9 cellular contexts compared by ENCODE assay signal in genomic region chr22:36349726-36350125, GRCh38. TPM values are rescaled to one million over a fixed set of nuclear protein-coding genes. Genes with fewer than 3 reads are reported as not detected.
DNase-seq lines count a peak whose midpoint lies in the region; TF ChIP-seq lines count a peak whose summit lies in the region.
"Had no signal": no experiment of that assay in that cellular context is flagged by ENCODE, and none has a peak within 500 bp of the region (broad histone marks: within the 10 kb centered on the region; RNA-seq: fewer than 3 reads in every experiment).

No MANE protein-coding gene starts in this region.

- no peak overlapping the region for H2BK12ac ChIP-seq in H9 (ENCODE audit: insufficient read length, low read depth, low read length)

- no peak overlapping the region for H2BK15ac ChIP-seq in H9 (ENCODE audit: low read depth, low read length)

- no peaks in the 10 kb centered on the region for H3K27me3 Mint-ChIP-seq in H9 (ENCODE audit: low read depth)
- H3K27me3 Mint-ChIP-seq in activated CD4-positive, alpha-beta memory T cell treated with anti-CD3 and anti-CD28 coated beads, Interleukin-2, amount 10 ng/mL, durations not matched to agents 7 days and 5 days = no peaks in the 10 kb centered on the region

- H4K20me1 ChIP-seq in H9 (ENCODE audit: control insufficient read depth, insufficient read depth, insufficient read length) (no peaks in the 10 kb centered on the region), smooth muscle cell (ENCODE audit: low read depth) (peaks cover 98% of the 10 kb centered on the region)

- TF ChIP-seq POLR2A in esophagus squamous epithelium (IDR thresholded peaks at IDR 0.05) = no peak

- TF ChIP-seq CTCF in H9 (conservative IDR thresholded peaks at IDR 0.05) = no peak
- TF ChIP-seq CTCF in esophagus squamous epithelium (IDR thresholded peaks at IDR 0.05) = no peak
- TF ChIP-seq CTCF in smooth muscle cell (IDR thresholded peaks at IDR 0.05; ENCODE audit: borderline replicate concordance, insufficient read depth, poor library complexity, severe bottlenecking) = no peak

- CTCF ChIA-PET in activated CD4-positive, alpha-beta memory T cell treated with anti-CD3 and anti-CD28 coated beads, Interleukin-2, amount 10 ng/mL, durations not matched to agents 7 days and 5 days (lab: Charles Lee) = interaction anchor here (1.3 kb wide), 1 partner anchor 121 kb away, joined by 3 read pairs; no protein-coding TSS in a partner anchor

- H3K9ac ChIP-seq in H9 (ENCODE audit: extremely low read depth, insufficient read length, low read length) = no peak overlapping the region
- H3K9ac ChIP-seq in smooth muscle cell (ENCODE audit: low read depth) = no peak overlapping the region

- H2AFZ ChIP-seq in H9 (ENCODE audit: low read length) (no peak overlapping the region), smooth muscle cell (ENCODE audit: low read depth) (no peak overlapping the region)

- H3K4me1 ChIP-seq in H9 (ENCODE audit: insufficient read depth, low read length) (no peaks in the 10 kb centered on the region; the same call in 1 of the 2 replicates), esophagus squamous epithelium (peaks cover 45 to 98% (median 79%) of the 10 kb centered on the region in 3 donors), smooth muscle cell (ENCODE audit: low read depth) (peaks cover 25% of the 10 kb centered on the region)

- no peak overlapping the region for H3K14ac ChIP-seq in H9 (ENCODE audit: insufficient read depth, low read length)

- no peak overlapping the region for H3K23ac ChIP-seq in H9 (ENCODE audit: insufficient read length, low read depth, low read length)

- no CpG with 5 or more reads among the region's 2 CpGs for WGBS in H9 (ENCODE audit: extremely low coverage, insufficient read length, low lambda C conversion rate)
- WGBS in esophagus squamous epithelium, 2 donors = 53 to 79% methylated on average over 2 of the region's 2 CpGs
- 92% methylated on average over 2 of the region's 2 CpGs for WGBS in smooth muscle cell (ENCODE audit: low lambda C conversion rate)

- no peaks in the 10 kb centered on the region for H3K27me3 ChIP-seq in H9 (ENCODE audit: insufficient read depth, low read length)
- no peaks in the 10 kb centered on the region for H3K27me3 ChIP-seq in esophagus squamous epithelium
- H3K27me3 ChIP-seq in smooth muscle cell (ENCODE audit: low read depth) = no peaks in the 10 kb centered on the region

- intact Hi-C loops in esophagus squamous epithelium (cut with DNase I) = no loop called here

- H4K91ac ChIP-seq in H9 (ENCODE audit: insufficient read length, low read depth, low read length) = no peak overlapping the region

- peaks cover 0 to 36% (median 0%) of the 10 kb centered on the region in 3 donors for H3K36me3 ChIP-seq in esophagus squamous epithelium
- no peaks in the 10 kb centered on the region for H3K36me3 ChIP-seq in smooth muscle cell (ENCODE audit: low read depth)

- H2BK120ac ChIP-seq in H9 (ENCODE audit: low read depth, low read length, poor library complexity, severe bottlenecking) = no peak overlapping the region

- H3K4ac ChIP-seq in H9 (ENCODE audit: low read depth, low read length) = no peak overlapping the region

- H3K4me3 ChIP-seq in esophagus squamous epithelium = no peak overlapping the region
- no peak overlapping the region for H3K4me3 ChIP-seq in smooth muscle cell

- H4K5ac ChIP-seq in H9 (ENCODE audit: insufficient read length, low read depth, low read length) = no peak overlapping the region

- no peak overlapping the region for H2BK20ac ChIP-seq in H9 (ENCODE audit: low read depth, low read length, poor library complexity, severe bottlenecking)

- H3K4me2 ChIP-seq in H9 (ENCODE audit: insufficient read depth, insufficient read length, low read length) = no peak overlapping the region
- no peak overlapping the region for H3K4me2 ChIP-seq in smooth muscle cell

- no peaks in the 10 kb centered on the region for H3K79me1 ChIP-seq in H9 (ENCODE audit: insufficient read depth, low read depth, low read length, poor library complexity, severe bottlenecking)

- POLR2A ChIA-PET in activated CD4-positive, alpha-beta memory T cell treated with anti-CD3 and anti-CD28 coated beads, Interleukin-2, amount 10 ng/mL, durations not matched to agents 7 days and 5 days (lab: Charles Lee) = interaction anchor here (1.2 to 1.8 kb wide), 3 partner anchors 10 to 30 kb away, joined by 6 to 9 read pairs (median 7); no protein-coding TSS in a partner anchor

- no peak overlapping the region for H2AK5ac ChIP-seq in H9 (ENCODE audit: insufficient read length, low read length)

- no peak overlapping the region for H2BK5ac ChIP-seq in H9 (ENCODE audit: insufficient read length, low read length)

- peaks cover 9 to 32% (median 19%) of the 10 kb centered on the region in 3 experiments for H3K36me3 Mint-ChIP-seq in H9 (ENCODE audit: insufficient read depth in 1 of 3, low read depth in 3 of 3)
- H3K36me3 Mint-ChIP-seq in activated CD4-positive, alpha-beta memory T cell treated with anti-CD3 and anti-CD28 coated beads, Interleukin-2, amount 10 ng/mL, durations not matched to agents 7 days and 5 days (ENCODE audit: low read depth) = peaks cover 43% of the 10 kb centered on the region

- H3K9me3 ChIP-seq in H9 (ENCODE audit: control insufficient read depth, low read depth, low read length) (no peaks in the 10 kb centered on the region), esophagus squamous epithelium (no peaks in the 10 kb centered on the region), smooth muscle cell (replicated peaks; ENCODE audit: low read depth) (no peaks in the 10 kb centered on the region)

- H3K9me3 Mint-ChIP-seq in H9 = no peaks in the 10 kb centered on the region; a peak in 1 of 5 replicates
- H3K9me3 Mint-ChIP-seq in activated CD4-positive, alpha-beta memory T cell treated with anti-CD3 and anti-CD28 coated beads, Interleukin-2, amount 10 ng/mL, durations not matched to agents 7 days and 5 days = no peaks in the 10 kb centered on the region

- no peak overlapping the region for H3K4me3 Mint-ChIP-seq in H9
- H3K4me3 Mint-ChIP-seq in activated CD4-positive, alpha-beta memory T cell treated with anti-CD3 and anti-CD28 coated beads, Interleukin-2, amount 10 ng/mL, durations not matched to agents 7 days and 5 days = no peak overlapping the region

- H3K27ac Mint-ChIP-seq in H9 = peak overlapping the region in 2 of 3 experiments; percentile 35 to 69; a peak in 3 of 7 replicates
- H3K27ac Mint-ChIP-seq in activated CD4-positive, alpha-beta memory T cell treated with anti-CD3 and anti-CD28 coated beads, Interleukin-2, amount 10 ng/mL, durations not matched to agents 7 days and 5 days = peak overlapping the region; percentile 34

- peaks cover 18% of the 10 kb centered on the region; the same call in 1 of the 2 replicates for H3K79me2 ChIP-seq in H9 (ENCODE audit: insufficient read depth, low read length)
- peaks cover 99% of the 10 kb centered on the region for H3K79me2 ChIP-seq in smooth muscle cell (ENCODE audit: low read depth)

- DNase-seq in H9 = no peak
- DNase-seq in activated CD4-positive, alpha-beta memory T cell treated with anti-CD3 and anti-CD28 coated beads, Interleukin-2, amount 10 ng/mL, durations not matched to agents 7 days and 5 days = no peak
- no peak for DNase-seq in esophagus squamous epithelium (lab: John Stamatoyannopoulos, UW)
- DNase-seq in smooth muscle cell (lab: John Stamatoyannopoulos, UW; ENCODE audit: unreplicated experiment) = no peak
- DNase-seq in SKM-1 (lab: John Stamatoyannopoulos, UW; ENCODE audit: unreplicated experiment) = no peak
- no peak for DNase-seq in NCI-H2107 treated with DMSO at 0.1 percent for 48 hours (lab: John Stamatoyannopoulos, UW; ENCODE audit: unreplicated experiment)
- DNase-seq in NK-92 treated with Interleukin-12 subunit alpha and Interleukin-12 subunit beta, amount 100 ng/mL, for 24 hours (lab: John Stamatoyannopoulos, UW) = no peak
- DNase-seq: amygdala, H7 had no signal

- peaks cover 63% of the 10 kb centered on the region for H3F3A ChIP-seq in smooth muscle cell (ENCODE audit: low read depth)

- H3K18ac ChIP-seq in H9 (ENCODE audit: insufficient read length, low read depth, low read length) = no peak overlapping the region

- H3K56ac ChIP-seq in H9 (ENCODE audit: insufficient read length, low read depth, low read length) = no peak overlapping the region

- H3K23me2 ChIP-seq in H9 (ENCODE audit: insufficient read length, low read depth, low read length, poor library complexity, severe bottlenecking) = no peaks in the 10 kb centered on the region

- H3K27ac ChIP-seq in H9 (ENCODE audit: insufficient read length, low read depth, low read length) (no peak overlapping the region), esophagus squamous epithelium (peak overlapping the region; percentile 29 to 100 (median 94)), smooth muscle cell (ENCODE audit: low read depth) (peak overlapping the region; percentile 82)

- no peak overlapping the region for H3T11ph ChIP-seq in H9 (ENCODE audit: low read length)

- no peak overlapping the region for H4K8ac ChIP-seq in H9 (replicated peaks; ENCODE audit: insufficient read length, low read depth, low read length)

- peaks cover 35 to 36% of the 10 kb centered on the region in 2 experiments for H3K4me1 Mint-ChIP-seq in H9
- H3K4me1 Mint-ChIP-seq in activated CD4-positive, alpha-beta memory T cell treated with anti-CD3 and anti-CD28 coated beads, Interleukin-2, amount 10 ng/mL, durations not matched to agents 7 days and 5 days = peaks cover 85% of the 10 kb centered on the region

RNA-seq across cellular contexts. Expression of gene MYH9, which starts 38.0 kb away (rescaled TPM):
- total RNA-seq in H9 (2021) (243 and 266 TPM in 2 replicates), esophagus squamous epithelium (100 to 1,000 TPM; 216 to 339 (median 246) TPM), smooth muscle cell (350 and 378 TPM in 2 replicates)
- total RNA-seq in activated CD4-positive, alpha-beta memory T cell treated with anti-CD3 and anti-CD28 coated beads, Interleukin-2, amount 10 ng/mL, durations not matched to agents 7 days and 5 days = 100 to 1,000 TPM; 840 to 865 TPM
- 361 and 382 TPM in 2 replicates for polyA plus RNA-seq in smooth muscle cell
